In the genomic region with DNA sequence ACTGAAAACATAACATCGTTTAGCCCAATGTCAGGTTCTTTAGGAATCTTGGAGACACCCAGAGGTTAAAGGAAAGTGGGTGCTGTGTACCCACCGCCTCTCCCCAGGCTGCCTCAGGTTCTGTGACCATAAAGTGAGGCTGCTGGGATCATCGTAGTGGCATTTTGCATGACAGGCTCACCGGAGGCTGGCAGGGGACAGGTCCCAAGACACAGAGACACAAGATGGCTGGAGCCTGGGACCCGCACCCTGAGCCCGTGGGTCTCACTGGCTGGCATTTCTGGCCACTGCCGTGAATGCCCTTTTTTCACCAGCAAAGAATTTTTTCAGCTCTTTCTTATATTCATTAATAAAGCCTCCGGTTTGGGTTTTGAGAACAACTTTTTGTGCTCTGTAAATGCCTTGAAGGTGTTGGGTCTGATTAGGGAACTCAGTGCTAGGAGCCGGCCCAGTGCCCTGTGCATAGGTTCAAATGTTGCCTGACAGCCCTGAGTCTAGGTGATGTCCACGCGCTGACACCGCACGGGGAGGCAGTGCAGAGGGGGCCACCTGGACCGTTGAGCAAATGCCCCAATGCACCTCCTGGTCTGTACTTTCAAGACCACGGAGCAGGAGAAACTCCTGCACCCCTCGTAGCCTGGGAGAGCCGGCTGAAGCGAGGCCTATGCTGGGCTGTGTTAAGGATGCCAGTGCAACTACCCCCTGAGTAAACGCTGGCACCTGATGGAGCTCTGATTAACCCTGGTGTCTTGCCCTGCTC, we compare ENCODE assay signal across 24 cellular contexts.
DNase-seq lines count a peak whose midpoint lies in the region; ATAC-seq, FAIRE-seq and TF ChIP-seq lines count a peak whose summit lies in the region.
"Had no signal": no experiment of that assay in that cellular context is flagged by ENCODE, and none has a peak within 500 bp of the region (broad histone marks: within the 10 kb centered on the region; RNA-seq: fewer than 3 reads in every experiment).

No MANE protein-coding gene starts in this region.

- BruUV-seq in HepG2 (replicated peaks; lab: Mats Ljungman, UMichigan) = no TSS peak

- WGBS in HepG2 (ENCODE audit: low lambda C conversion rate) = 32% methylated on average over 7 of the region's 19 CpGs
- 20% methylated on average over 1 of the region's 19 CpGs for WGBS in right lobe of liver (ENCODE audit: insufficient coverage, low coverage, low lambda C conversion rate, missing lambda C conversion rate)
- WGBS in spleen, 5 donors = 65 to 89% (median 86%) methylated on average over 14 to 19 of the region's 19 CpGs

- ATAC-seq in HepG2 (no peak), right lobe of liver (no peak), lower lobe of right lung (no peak), HG02588 (IDR thresholded peaks at IDR 0.05; ENCODE audit: unreplicated experiment) (no peak), GM19467 (IDR thresholded peaks at IDR 0.05; ENCODE audit: unreplicated experiment) (no peak)
- ATAC-seq: GM12878, GM23338 had no signal

- H3K9me3 ChIP-seq in HepG2 (ENCODE audit: low read length) = no peaks in the 10 kb centered on the region
- no peaks in the 10 kb centered on the region for H3K9me3 ChIP-seq in right lobe of liver
- no peaks in the 10 kb centered on the region for H3K9me3 ChIP-seq in lower lobe of right lung
- no peaks in the 10 kb centered on the region for H3K9me3 ChIP-seq in spleen
- H3K9me3 ChIP-seq: BLaER1, HAP-1 had no signal

- no peak for TF ChIP-seq RAD21 in HepG2 (CRISPR knock-in tag; IDR thresholded peaks at IDR 0.05)

- no peak overlapping the region for H3K4me2 ChIP-seq in HepG2 (ENCODE audit: low read depth, low read length)
- H3K4me2 ChIP-seq: BLaER1, GM23338 had no signal

- no peak overlapping the region for H3K9ac ChIP-seq in HepG2 (ENCODE audit: insufficient read depth, low read depth, low read length)
- H3K9ac ChIP-seq: BLaER1 had no signal

- TF ChIP-seq EP300 in HepG2 (IDR thresholded peaks at IDR 0.05; ENCODE audit: low read depth in 2 of 2, low read length in 2 of 2) (no peak), HepG2 (CRISPR knock-in tag; IDR thresholded peaks at IDR 0.05; ENCODE audit: borderline replicate concordance) (no peak)

- H3K27me3 ChIP-seq in HepG2 (ENCODE audit: control insufficient read depth in 1 of 2, insufficient read depth in 2 of 2, low read length in 2 of 2) (peaks cover 13 to 62% of the 10 kb centered on the region in 2 experiments; a peak in 4 of 5 replicates), right lobe of liver (no peaks in the 10 kb centered on the region), lower lobe of right lung (ENCODE audit: low read depth) (peaks cover 16% of the 10 kb centered on the region), spleen (replicated peaks in 1 of 7) (peaks cover 0 to 61% (median 6%) of the 10 kb centered on the region in 7 donors)
- H3K27me3 ChIP-seq: BLaER1 had no signal

- no peaks in the 10 kb centered on the region for H3K79me2 ChIP-seq in HepG2 (ENCODE audit: insufficient read depth, low read length)

- POLR2A ChIA-PET in HepG2 (lab: Yijun Ruan, JAX) = no interaction called here

- no peak for FAIRE-seq in HepG2 (lab: Jason Lieb, UNC)
- FAIRE-seq: A204.1, D721Med, GM12878, GM19239, H54 had no signal

- CTCF ChIA-PET in HepG2 (lab: Yijun Ruan, JAX; ENCODE audit: low intra/inter-chr PET ratio, low total read pairs) = no interaction called here

- intact Hi-C loops in HepG2 (cut with micrococcal nuclease; ENCODE audit: unreplicated experiment) (no loop called here), right lobe of liver (cut with DNase I) (no loop called here), lower lobe of right lung (cut with DNase I) (no loop called here), spleen (cut with DNase I; ENCODE audit: low total_unique reads) (no loop called here)

- H3K27ac ChIP-seq in HepG2 (ENCODE audit: extremely low read length, insufficient read depth, low read length) = no peak overlapping the region
- no peak overlapping the region for H3K27ac ChIP-seq in right lobe of liver
- no peak overlapping the region for H3K27ac ChIP-seq in lower lobe of right lung
- H3K27ac ChIP-seq in spleen = no peak overlapping the region
- H3K27ac ChIP-seq: 22Rv1, BLaER1, C4-2B had no signal

- in situ Hi-C loops in HepG2 (cut with HindIII; ENCODE audit: extremely low pct_ligation_motif_present, low pct_unique_long_range_greater_than_20kb) = no loop called here

- no peak overlapping the region for H2AFZ ChIP-seq in HepG2 (ENCODE audit: low read length)
- H2AFZ ChIP-seq: GM23338 had no signal

- DNase-seq in HepG2 (ENCODE audit: low spot score) (no peak), right lobe of liver (no peak), lower lobe of right lung (peak; percentile 22), spleen (peak; percentile 53), mesenteric fat pad (ENCODE audit: low spot score) (no peak), LoVo (ENCODE audit: low spot score) (no peak)
- DNase-seq: CD4-positive, alpha-beta T cell; DMS 273 treated with DMSO at 0.1 percent for 48 hours; DMS79; EL; GDM1; HFFc6 had no signal

- no peak overlapping the region for H3K4me3 ChIP-seq in HepG2 (replicated peaks in 1 of 3; ENCODE audit: insufficient read depth in 1 of 3, low read depth in 2 of 3, low read length in 3 of 3)
- no peak overlapping the region for H3K4me3 ChIP-seq in right lobe of liver
- no peak overlapping the region for H3K4me3 ChIP-seq in lower lobe of right lung
- no peak overlapping the region for H3K4me3 ChIP-seq in spleen
- H3K4me3 ChIP-seq: BLaER1, GM12878, GM23338, HAP-1 had no signal

- TF ChIP-seq CTCF in HepG2 (CRISPR knock-in tag; IDR thresholded peaks at IDR 0.05) (no peak), right lobe of liver (IDR thresholded peaks at IDR 0.05) (no peak), lower lobe of right lung (IDR thresholded peaks at IDR 0.05) (no peak), spleen (IDR thresholded peaks at IDR 0.05 in 8 of 11, conservative IDR thresholded peaks at IDR 0.05 in 3 of 11) (no peak)

- no peaks in the 10 kb centered on the region for H4K20me1 ChIP-seq in HepG2 (ENCODE audit: insufficient read depth, low read length)
- H4K20me1 ChIP-seq: BLaER1 had no signal

- no peak for TF ChIP-seq POLR2A in HepG2 (IDR thresholded peaks at IDR 0.05; ENCODE audit: insufficient read depth in 1 of 2, low read depth in 2 of 2, low read length in 2 of 2)
- TF ChIP-seq POLR2A in right lobe of liver (IDR thresholded peaks at IDR 0.05) = no peak
- no peak for TF ChIP-seq POLR2A in spleen (IDR thresholded peaks at IDR 0.05)

- no peaks in the 10 kb centered on the region for H3K36me3 ChIP-seq in HepG2 (replicated peaks in 1 of 2; ENCODE audit: control insufficient read depth in 1 of 2, insufficient read depth in 2 of 2, low read length in 2 of 2)
- H3K36me3 ChIP-seq in right lobe of liver = no peaks in the 10 kb centered on the region
- no peaks in the 10 kb centered on the region for H3K36me3 ChIP-seq in lower lobe of right lung
- no peaks in the 10 kb centered on the region for H3K36me3 ChIP-seq in spleen
- H3K36me3 ChIP-seq: BLaER1, HAP-1 had no signal

- H3K4me1 ChIP-seq in HepG2 (ENCODE audit: insufficient read depth, low read length) = no peaks in the 10 kb centered on the region
- H3K4me1 ChIP-seq in right lobe of liver = no peaks in the 10 kb centered on the region
- no peaks in the 10 kb centered on the region for H3K4me1 ChIP-seq in lower lobe of right lung
- no peaks in the 10 kb centered on the region for H3K4me1 ChIP-seq in spleen
- H3K4me1 ChIP-seq: BLaER1, HAP-1 had no signal

TF ChIP-seq in HepG2, 621 proteins besides CTCF, POLR2A, EP300 and RAD21:
- TF ChIP-seq EZH2 (conservative IDR thresholded peaks at IDR 0.05; ENCODE audit: low read depth, low read length) (0 out of 2 replicates have a peak, but pooled peaks have one; percentile 4), PAF1 (CRISPR knock-in tag; IDR thresholded peaks at IDR 0.05) (no peak)

Comparison
In these comparisons a context has a peak if more than half of its experiments do, and no peak if none do; other contexts are left out.
1. DNase-seq: peak in lower lobe of right lung (single experiment) and spleen (single experiment); none in HepG2 (single experiment), right lobe of liver (0 of 3), mesenteric fat pad (single experiment) and LoVo (single experiment).